28 cellular contexts compared by ENCODE assay signal in genomic region chr12:98737327-98737722, GRCh38.
DNase-seq lines count a peak whose midpoint lies in the region; ATAC-seq, FAIRE-seq and TF ChIP-seq lines count a peak whose summit lies in the region.
"Had no signal": no experiment of that assay in that cellular context is flagged by ENCODE, and none has a peak within 500 bp of the region (broad histone marks: within the 10 kb centered on the region; RNA-seq: fewer than 3 reads in every experiment).

No MANE protein-coding gene starts in this region.

- no peaks in the 10 kb centered on the region for H3K27me3 Mint-ChIP-seq in activated T-helper 17 cell treated with anti-CD3 and anti-CD28 coated beads, Interleukin-2, amount 50 U/mL, for 72 hours
- H3K27me3 Mint-ChIP-seq in nephron (ENCODE audit: low read depth), result peaks cover 6% of the 10 kb centered on the region
- H3K27me3 Mint-ChIP-seq: activated CD8-positive, alpha-beta memory T cell treated with anti-CD3 and anti-CD28 coated beads, Interleukin-2, amount 10 ng/mL, durations not matched to agents 7 days and 5 days; stimulated activated naive CD8-positive, alpha-beta T cell treated with anti-CD3 and anti-CD28 coated beads, Interleukin-15, Interleukin-2, amounts not matched to agents 100 ng/mL and 50 ng/mL, for 24 hours had no signal

- POLR2A ChIA-PET in A549 (lab: Yijun Ruan, JAX), result no interaction called here

- TF ChIP-seq RAD21 in A549 (conservative IDR thresholded peaks at IDR 0.05 in 1 of 2, IDR thresholded peaks at IDR 0.05 in 1 of 2), result no peak

- H3K4me1 ChIP-seq in A549, result peaks cover 12% of the 10 kb centered on the region; the same call in 2 of the 3 replicates
- H3K4me1 ChIP-seq in adrenal gland (replicated peaks in 1 of 2), result no peaks in the 10 kb centered on the region
- H3K4me1 ChIP-seq: BLaER1, breast epithelium, right atrium auricular region had no signal

- peaks cover 38% of the 10 kb centered on the region for H3K4me1 Mint-ChIP-seq in activated T-helper 17 cell treated with anti-CD3 and anti-CD28 coated beads, Interleukin-2, amount 50 U/mL, for 72 hours
- peaks cover 41% of the 10 kb centered on the region for H3K4me1 Mint-ChIP-seq in nephron
- H3K4me1 Mint-ChIP-seq: activated B cell treated with CpG ODN at 0.5 μM for 24 hours, immature natural killer cell had no signal

- 52% methylated on average over 5 of the region's 5 CpGs for WGBS in A549 (ENCODE audit: missing lambda C conversion rate)
- WGBS in adrenal gland, 4 donors, result 80 to 85% (median 82%) methylated on average over 5 of the region's 5 CpGs

- TF ChIP-seq EP300 in A549 (IDR thresholded peaks at IDR 0.05), result no peak

- H3K4me3 ChIP-seq in A549, result no peak overlapping the region
- H3K4me3 ChIP-seq in adrenal gland, result no peak overlapping the region
- H3K4me3 ChIP-seq: BLaER1, breast epithelium, neural progenitor cell, right atrium auricular region, SK-N-MC, vagina had no signal

- H3K36me3 Mint-ChIP-seq in activated T-helper 17 cell treated with anti-CD3 and anti-CD28 coated beads, Interleukin-2, amount 50 U/mL, for 72 hours (ENCODE audit: low read depth), result peaks cover 48% of the 10 kb centered on the region
- peaks cover 27% of the 10 kb centered on the region for H3K36me3 Mint-ChIP-seq in nephron (ENCODE audit: low read depth)

- no peak overlapping the region for H3K4me3 Mint-ChIP-seq in activated T-helper 17 cell treated with anti-CD3 and anti-CD28 coated beads, Interleukin-2, amount 50 U/mL, for 72 hours
- H3K4me3 Mint-ChIP-seq in nephron, result no peak overlapping the region
- H3K4me3 Mint-ChIP-seq: activated B cell treated with CpG ODN at 0.5 μM for 24 hours; activated CD8-positive, alpha-beta memory T cell treated with anti-CD3 and anti-CD28 coated beads, Interleukin-2, amount 10 ng/mL, durations not matched to agents 7 days and 5 days; activated naive CD4-positive, alpha-beta T cell treated with anti-CD3 and anti-CD28 coated beads, Interleukin-2, amount 10 ng/mL, durations not matched to agents 7 days and 5 days; H9; immature natural killer cell; neural progenitor cell; stimulated activated naive CD8-positive, alpha-beta T cell treated with anti-CD3 and anti-CD28 coated beads, Interleukin-15, Interleukin-2, amounts not matched to agents 100 ng/mL and 50 ng/mL, for 24 hours had no signal

- no peak overlapping the region for H3K27ac ChIP-seq in A549
- H3K27ac ChIP-seq in adrenal gland, result no peak overlapping the region
- H3K27ac ChIP-seq: BLaER1, breast epithelium, neural progenitor cell, parathyroid adenoma, right atrium auricular region, SK-N-MC, vagina had no signal

- intact Hi-C loops in adrenal gland (cut with DNase I), result no loop called here

- H3K4me2 ChIP-seq in A549, result peak overlapping the region; percentile 19; the same call in 2 of the 3 replicates
- H3K4me2 ChIP-seq: BLaER1, neural progenitor cell had no signal

- no peak for TF ChIP-seq CTCF in A549 (IDR thresholded peaks at IDR 0.05)
- TF ChIP-seq CTCF in nephron (IDR thresholded peaks at IDR 0.05; ENCODE audit: unreplicated experiment in 3 of 3), result no peak
- TF ChIP-seq CTCF in adrenal gland (IDR thresholded peaks at IDR 0.05), result no peak

- no peak for FAIRE-seq in A549 (lab: Jason Lieb, UNC)
- FAIRE-seq: GM12891 had no signal

- no peaks in the 10 kb centered on the region for H3K36me3 ChIP-seq in adrenal gland (replicated peaks in 1 of 2)
- H3K36me3 ChIP-seq: breast epithelium, neural progenitor cell had no signal

- H3K27ac Mint-ChIP-seq in activated T-helper 17 cell treated with anti-CD3 and anti-CD28 coated beads, Interleukin-2, amount 50 U/mL, for 72 hours, result peak overlapping the region; percentile 79
- peak overlapping the region; percentile 26 to 54 (median 27) for H3K27ac Mint-ChIP-seq in nephron
- H3K27ac Mint-ChIP-seq: activated B cell treated with CpG ODN at 0.5 μM for 24 hours; activated CD8-positive, alpha-beta memory T cell treated with anti-CD3 and anti-CD28 coated beads, Interleukin-2, amount 10 ng/mL, durations not matched to agents 7 days and 5 days; activated naive CD4-positive, alpha-beta T cell treated with anti-CD3 and anti-CD28 coated beads, Interleukin-2, amount 10 ng/mL, durations not matched to agents 7 days and 5 days; H9; neural progenitor cell; stimulated activated naive CD8-positive, alpha-beta T cell treated with anti-CD3 and anti-CD28 coated beads, Interleukin-15, Interleukin-2, amounts not matched to agents 100 ng/mL and 50 ng/mL, for 24 hours had no signal

- H3K9me3 Mint-ChIP-seq in activated T-helper 17 cell treated with anti-CD3 and anti-CD28 coated beads, Interleukin-2, amount 50 U/mL, for 72 hours, result no peaks in the 10 kb centered on the region
- H3K9me3 Mint-ChIP-seq in nephron, result no peaks in the 10 kb centered on the region
- H3K9me3 Mint-ChIP-seq: activated B cell treated with CpG ODN at 0.5 μM for 24 hours; activated naive CD4-positive, alpha-beta T cell treated with anti-CD3 and anti-CD28 coated beads, Interleukin-2, amount 10 ng/mL, durations not matched to agents 7 days and 5 days; H9; immature natural killer cell; neural progenitor cell; stimulated activated naive CD8-positive, alpha-beta T cell treated with anti-CD3 and anti-CD28 coated beads, Interleukin-15, Interleukin-2, amounts not matched to agents 100 ng/mL and 50 ng/mL, for 24 hours had no signal

- TF ChIP-seq POLR2A in A549 (IDR thresholded peaks at IDR 0.05; ENCODE audit: low read length), result no peak
- TF ChIP-seq POLR2A in adrenal gland (IDR thresholded peaks at IDR 0.05), result no peak

- ATAC-seq in A549 (peak in 1 of 2 experiments; percentile 38; a peak in 3 of 6 replicates), HG02763 (IDR thresholded peaks at IDR 0.05; ENCODE audit: unreplicated experiment) (no peak)
- no peak for ATAC-seq in activated T-helper 17 cell treated with anti-CD3 and anti-CD28 coated beads, Interleukin-2, amount 50 U/mL, for 72 hours (replicated peaks)
- ATAC-seq: activated CD8-positive, alpha-beta memory T cell treated with anti-CD3 and anti-CD28 coated beads, Interleukin-2, amount 10 ng/mL, durations not matched to agents 7 days and 5 days had no signal

- DNase-seq in A549 (ENCODE audit: low read depth in 1 of 2, low spot score in 1 of 2) (no peak), DMS53 treated with DMSO at 0.1 percent for 48 hours (lab: John Stamatoyannopoulos, UW; ENCODE audit: unreplicated experiment) (peak; percentile 54), adrenal gland (no peak)
- DNase-seq in activated CD4-positive, CD25-positive, alpha-beta regulatory T cell (lab: John Stamatoyannopoulos, UW), result no peak
- DNase-seq: activated B cell treated with CpG ODN at 0.5 μM for 24 hours; activated CD4-positive, alpha-beta T cell treated with anti-CD3 and anti-CD28 coated beads, Interleukin-2, amount 50 U/mL, for 4 hours; activated CD8-positive, alpha-beta memory T cell treated with anti-CD3 and anti-CD28 coated beads, Interleukin-2, amount 10 ng/mL, durations not matched to agents 7 days and 5 days; activated naive CD4-positive, alpha-beta T cell treated with anti-CD3 and anti-CD28 coated beads, Interleukin-2, amount 10 ng/mL, durations not matched to agents 7 days and 5 days; activated T-cell treated with anti-CD3 and anti-CD28 coated beads, Interleukin-2, amount 50 U/mL, for 48 hours; effector CD4-positive, alpha-beta T cell; H9; immature natural killer cell; left colon; NCI-H526; stimulated activated CD4-positive, alpha-beta T cell treated with anti-CD3 and anti-CD28 coated beads, Interleukin-2, amount 100 ng/mL, for 24 hours; T-helper 1 cell had no signal

- CTCF ChIA-PET in A549 (lab: Yijun Ruan, JAX), result interaction anchor here (1.0 to 1.5 kb wide), 3 partner anchors 16 to 261 kb away, joined by 3 to 7 read pairs (median 6); no protein-coding TSS in a partner anchor

- H3K9me3 ChIP-seq in A549 (no peaks in the 10 kb centered on the region), adrenal gland (replicated peaks in 1 of 3) (no peaks in the 10 kb centered on the region)
- H3K9me3 ChIP-seq: BLaER1, breast epithelium, right atrium auricular region, vagina had no signal

- H3K27me3 ChIP-seq in adrenal gland, result no peaks in the 10 kb centered on the region
- H3K27me3 ChIP-seq: BLaER1, breast epithelium, neural progenitor cell, right atrium auricular region, vagina had no signal

TF ChIP-seq in A549, 52 proteins besides CTCF, POLR2A, EP300 and RAD21 (continues in another document):
- TF ChIP-seq KDM5A (IDR thresholded peaks at IDR 0.05) (no peak), FOSL2 (IDR thresholded peaks at IDR 0.05) (no peak), FOSL2 (CRISPR knock-in tag; IDR thresholded peaks at IDR 0.05) (no peak), HOXB13 (CRISPR knock-in tag; IDR thresholded peaks at IDR 0.05; ENCODE audit: low read depth) (no peak), RARB (CRISPR knock-in tag; IDR thresholded peaks at IDR 0.05) (no peak), HES2 (IDR thresholded peaks at IDR 0.05) (no peak), RCOR1 (IDR thresholded peaks at IDR 0.05; ENCODE audit: low read depth, low read length) (no peak), CHD4 (IDR thresholded peaks at IDR 0.05; ENCODE audit: borderline replicate concordance) (no peak), PBX3 (IDR thresholded peaks at IDR 0.05) (no peak), JUNB (IDR thresholded peaks at IDR 0.05) (no peak), ZSCAN20 (CRISPR knock-in tag; IDR thresholded peaks at IDR 0.05) (no peak), TFCP2L1 (CRISPR knock-in tag; IDR thresholded peaks at IDR 0.05) (no peak), MAX (IDR thresholded peaks at IDR 0.05) (no peak)
